In the genomic region with DNA sequence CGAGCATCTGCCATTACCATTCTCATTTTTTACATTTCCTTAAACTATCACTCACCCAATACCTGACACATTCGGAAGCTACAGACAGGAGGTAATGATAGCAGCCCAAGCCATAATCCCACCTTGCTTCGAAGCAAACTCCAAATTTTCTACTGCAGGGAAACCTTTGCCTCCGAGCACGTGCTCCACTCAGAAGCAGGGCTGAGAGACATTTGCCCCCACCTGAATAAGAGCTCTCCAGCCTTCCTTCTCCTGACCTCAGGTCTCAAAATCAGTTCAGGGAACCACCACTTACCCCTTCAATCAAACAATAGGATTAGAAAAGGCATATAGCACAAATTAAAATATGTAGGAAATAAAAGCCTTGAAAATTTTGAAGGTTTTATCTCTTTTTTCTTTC, we compare ENCODE assay signal across 20 cellular contexts. TPM values are rescaled to one million over a fixed set of nuclear protein-coding genes. Genes with fewer than 3 reads are reported as not detected.
"Had no signal": no experiment of that assay in that cellular context is flagged by ENCODE, and none has a peak within 500 bp of the region (broad histone marks: within the 10 kb centered on the region; RNA-seq: fewer than 3 reads in every experiment).

No MANE protein-coding gene starts in this region.

- H3K27ac ChIP-seq: breast epithelium, right atrium auricular region, skin epidermis, tibial artery, uterus had no signal

- H3K36me3 ChIP-seq: breast epithelium, right atrium auricular region, tibial artery, uterus had no signal

- H3K9me3 Mint-ChIP-seq: activated naive CD4-positive, alpha-beta T cell treated with anti-CD3 and anti-CD28 coated beads for 36 hours; activated naive CD8-positive, alpha-beta T cell treated with anti-CD3 and anti-CD28 coated beads, Interleukin-2, amount 50 U/mL, for 24 hours; activated T-helper 2 cell treated with anti-CD3 and anti-CD28 coated beads, Interferon-gamma antibody, Interleukin-2, Interleukin-4, amounts not matched to agents 10 μg/mL and 5 μg/mL and 100 μg/mL, durations not matched to agents 14 hours and 24 hours and 36 hours; T-helper 1 cell treated with Interleukin-12 subunit alpha and Interleukin-12 subunit beta and Interleukin-4 antibody, amounts not matched to agents 30 μg/mL and 1 μg/mL, for 36 hours had no signal

- DNase-seq: activated CD4-positive, alpha-beta T cell treated with anti-CD3 and anti-CD28 coated beads for 48 hours; activated naive CD4-positive, alpha-beta T cell treated with anti-CD3 and anti-CD28 coated beads for 36 hours; activated naive CD8-positive, alpha-beta T cell treated with anti-CD3 and anti-CD28 coated beads, Interleukin-2, amount 50 U/mL, for 24 hours; aorta; cerebellar nuclear complex; effector CD8-positive, alpha-beta T cell; foreskin fibroblast; hypothalamus; left cardiac atrium; naive B cell; occipital lobe; stimulated activated CD4-positive, alpha-beta T cell treated with anti-CD3 and anti-CD28 coated beads, Interleukin-4, amount 100 ng/mL, for 24 hours; stimulated activated naive CD4-positive, alpha-beta T cell; tibial artery; uterus had no signal

- H3K4me1 ChIP-seq: breast epithelium, uterus had no signal

- H3K9me3 ChIP-seq: breast epithelium, right atrium auricular region, tibial artery, uterus had no signal

- H3K27ac Mint-ChIP-seq: activated naive CD4-positive, alpha-beta T cell treated with anti-CD3 and anti-CD28 coated beads for 36 hours; activated naive CD8-positive, alpha-beta T cell treated with anti-CD3 and anti-CD28 coated beads, Interleukin-2, amount 50 U/mL, for 24 hours; activated T-helper 2 cell treated with anti-CD3 and anti-CD28 coated beads, Interferon-gamma antibody, Interleukin-2, Interleukin-4, amounts not matched to agents 10 μg/mL and 5 μg/mL and 100 μg/mL, durations not matched to agents 14 hours and 24 hours and 36 hours; naive B cell; T-helper 1 cell treated with Interleukin-12 subunit alpha and Interleukin-12 subunit beta and Interleukin-4 antibody, amounts not matched to agents 30 μg/mL and 1 μg/mL, for 36 hours had no signal

- H3K4me3 Mint-ChIP-seq: activated naive CD4-positive, alpha-beta T cell treated with anti-CD3 and anti-CD28 coated beads for 36 hours; activated naive CD8-positive, alpha-beta T cell treated with anti-CD3 and anti-CD28 coated beads, Interleukin-2, amount 50 U/mL, for 24 hours; T-helper 1 cell treated with Interleukin-12 subunit alpha and Interleukin-12 subunit beta and Interleukin-4 antibody, amounts not matched to agents 30 μg/mL and 1 μg/mL, for 36 hours had no signal

- ATAC-seq: activated naive CD8-positive, alpha-beta T cell treated with anti-CD3 and anti-CD28 coated beads, Interleukin-2, amount 50 U/mL, for 24 hours; left cardiac atrium had no signal

- H3K27me3 ChIP-seq: right atrium auricular region had no signal

- H3K4me3 ChIP-seq: breast epithelium, right atrium auricular region, skin epidermis, tibial artery, uterus had no signal

RNA-seq across cellular contexts. Expression of a gene that starts 2.3 kb away (rescaled TPM):
- total RNA-seq: activated naive CD4-positive, alpha-beta T cell treated with anti-CD3 and anti-CD28 coated beads for 36 hours; activated T-helper 2 cell treated with anti-CD3 and anti-CD28 coated beads, Interferon-gamma antibody, Interleukin-2, Interleukin-4, amounts not matched to agents 10 μg/mL and 5 μg/mL and 100 μg/mL, durations not matched to agents 14 hours and 24 hours and 36 hours had no signal
